In genomic region chr9:20302229-20302628, GRCh38 we compare ENCODE assay signal across 27 cellular contexts.
"Had no signal": no experiment of that assay in that cellular context is flagged by ENCODE, and none has a peak within 500 bp of the region (broad histone marks: within the 10 kb centered on the region; RNA-seq: fewer than 3 reads in every experiment).

No MANE protein-coding gene starts in this region.

- H3K36me3 Mint-ChIP-seq: memory B cell; naive B cell; natural killer cell treated with Interleukin-12 subunit alpha and Interleukin-12 subunit beta and Interleukin-15 and Interleukin-18, amount 100 ng/mL, for 72 hours had no signal

- H3K4me1 ChIP-seq: pancreas, thyroid gland, vagina had no signal

- H3K4me3 ChIP-seq: coronary artery, esophagus squamous epithelium, lung, mucosa of descending colon, pancreas, smooth muscle cell, stomach, thyroid gland, vagina had no signal

- H3K27ac ChIP-seq: coronary artery, esophagus squamous epithelium, neutrophil, pancreas, stomach, thyroid gland, vagina had no signal

- H3K27ac Mint-ChIP-seq: memory B cell; natural killer cell treated with Interleukin-12 subunit alpha and Interleukin-12 subunit beta and Interleukin-15 and Interleukin-18, amount 100 ng/mL, for 72 hours had no signal

- H3K4me1 Mint-ChIP-seq: memory B cell, naive B cell had no signal

- DNase-seq: dermis blood vessel endothelial cell; effector memory CD4-positive, alpha-beta T cell; esophagus squamous epithelium; hypothalamus; kidney; mucosa of descending colon; naive B cell; pancreas; retina; stimulated activated CD4-positive, alpha-beta T cell treated with anti-CD3 and anti-CD28 coated beads, Interleukin-12 subunit alpha, Interleukin-12 subunit beta, amount 100 ng/mL, for 4 hours; stimulated activated CD4-positive, alpha-beta T cell treated with anti-CD3 and anti-CD28 coated beads, Interleukin-1b, Interleukin-23, amount 100 ng/mL, for 48 hours; stimulated activated CD4-positive, alpha-beta T cell treated with anti-CD3 and anti-CD28 coated beads, Interleukin-4, amount 100 ng/mL, for 1 hour; stimulated activated CD8-positive, alpha-beta memory T cell treated with anti-CD3 and anti-CD28 coated beads, Interleukin-4, amount 100 ng/mL, for 48 hours; stimulated activated naive CD4-positive, alpha-beta T cell; stomach; thyroid gland; trophoblast cell had no signal

- H3K4me3 Mint-ChIP-seq: memory B cell; naive B cell; natural killer cell treated with Interleukin-12 subunit alpha and Interleukin-12 subunit beta and Interleukin-15 and Interleukin-18, amount 100 ng/mL, for 72 hours; neural crest cell had no signal

- H3K9me3 ChIP-seq: esophagus squamous epithelium, mucosa of descending colon, neutrophil, pancreas, stomach, thyroid gland, vagina had no signal

- ATAC-seq: left lobe of liver; mucosa of descending colon; natural killer cell treated with Interleukin-12 subunit alpha and Interleukin-12 subunit beta and Interleukin-15 and Interleukin-18, amount 100 ng/mL, for 72 hours; pancreas; sciatic nerve had no signal

- H3K27me3 ChIP-seq: esophagus squamous epithelium, neutrophil, pancreas, stomach, thyroid gland, vagina had no signal

- H3K36me3 ChIP-seq: esophagus squamous epithelium, neutrophil, pancreas, stomach, thyroid gland, vagina had no signal

- H3K9me3 Mint-ChIP-seq: memory B cell; naive B cell; natural killer cell treated with Interleukin-12 subunit alpha and Interleukin-12 subunit beta and Interleukin-15 and Interleukin-18, amount 100 ng/mL, for 72 hours; neural crest cell had no signal
